In genomic region chr12:11486623-11487444, GRCh38 we compare ENCODE assay signal across 8 cellular contexts.
DNase-seq lines count a peak whose midpoint lies in the region; ATAC-seq, FAIRE-seq and TF ChIP-seq lines count a peak whose summit lies in the region.

No MANE protein-coding gene starts in this region.

- H3K27me3 Mint-ChIP-seq in glutamatergic neuron (ENCODE audit: unreplicated experiment) = peaks cover 4% of the 10 kb centered on the region

- peak; percentile 99 for TF ChIP-seq CTCF in glutamatergic neuron (IDR thresholded peaks at IDR 0.05; ENCODE audit: partially characterized antibody, unreplicated experiment)

- no peaks in the 10 kb centered on the region for H3K4me1 Mint-ChIP-seq in glutamatergic neuron (ENCODE audit: low read depth, unreplicated experiment)

- peak; percentile 96 for ATAC-seq in SK-N-SH treated with all-trans-retinoic acid at 6 μM for 48 hours

- no peak overlapping the region for H3K4me3 Mint-ChIP-seq in glutamatergic neuron (ENCODE audit: unreplicated experiment)

- no peaks in the 10 kb centered on the region for H3K9me3 Mint-ChIP-seq in glutamatergic neuron (ENCODE audit: unreplicated experiment)

- no peaks in the 10 kb centered on the region for H3K36me3 Mint-ChIP-seq in glutamatergic neuron (ENCODE audit: unreplicated experiment)

- H3K27ac Mint-ChIP-seq in glutamatergic neuron (ENCODE audit: unreplicated experiment) = no peak overlapping the region

- FAIRE-seq in urothelium cell line (lab: Jason Lieb, UNC) = peak; percentile 97

- DNase-seq in ELR (ENCODE audit: low read depth) (peak; percentile 90), HCEC 1CT (peak; percentile 80), NCI-H1092 treated with DMSO at 0.1 percent for 48 hours (lab: John Stamatoyannopoulos, UW) (peak; percentile 82), glutamatergic neuron (peak; percentile 73), posterior vena cava (ENCODE audit: low spot score) (peak; percentile 92), urothelium cell line (ENCODE audit: low spot score) (peak; percentile 85)
- peak; percentile 79 for DNase-seq in activated naive CD4-positive, alpha-beta T cell treated with anti-CD3 and anti-CD28 coated beads, Interleukin-2, amount 50 U/mL, for 16 hours

- intact Hi-C loops in posterior vena cava (cut with DNase I) = loop anchor here (5.0 to 10.0 kb wide), 2 partner anchors 712 to 720 kb away; no protein-coding TSS in a partner anchor

TF ChIP-seq in SK-N-SH treated with all-trans-retinoic acid at 6 μM for 48 hours, 23 proteins besides CTCF, POLR2A, EP300 and RAD21:
- peak; percentile 66 for TF ChIP-seq ZNF70 (CRISPR knock-in tag; IDR thresholded peaks at IDR 0.05)
- no peak for TF ChIP-seq TSHZ2 (CRISPR knock-in tag; IDR thresholded peaks at IDR 0.05)

Comparison
In these comparisons a context has a peak if more than half of its experiments do, and no peak if none do; other contexts are left out.
1. Peak in every context shown above with its lines: DNase-seq and ATAC-seq.